1 cellular context compared by ENCODE assay signal in genomic region chr21:16169102-16169511, GRCh38.
TF ChIP-seq lines count a peak whose summit lies in the region.

No MANE protein-coding gene starts in this region.

TF ChIP-seq in HEK293, 187 proteins besides CTCF, POLR2A, EP300 and RAD21 (continued from another document):
- TF ChIP-seq PRDM4 (tag by site-specific recombination; IDR thresholded peaks at IDR 0.05) (peak; percentile 66), ZNF623 (tag by site-specific recombination; IDR thresholded peaks at IDR 0.05) (no peak), FEZF1 (tag by site-specific recombination; IDR thresholded peaks at IDR 0.05) (peak; percentile 84), MEIS1 (CRISPR knock-in tag; IDR thresholded peaks at IDR 0.05; ENCODE audit: borderline replicate concordance) (no peak), ZNF624 (tag by site-specific recombination; IDR thresholded peaks at IDR 0.05) (no peak), ZNF791 (tag by site-specific recombination; IDR thresholded peaks at IDR 0.05) (no peak), ZNF239 (tag by site-specific recombination; IDR thresholded peaks at IDR 0.05) (no peak), SCRT2 (tag by site-specific recombination; IDR thresholded peaks at IDR 0.05) (no peak), ZNF24 (tag by site-specific recombination; IDR thresholded peaks at IDR 0.05) (no peak), ZNF555 (tag by site-specific recombination; conservative IDR thresholded peaks at IDR 0.05) (no peak)
